8 cellular contexts compared by ENCODE assay signal in the genomic region with DNA sequence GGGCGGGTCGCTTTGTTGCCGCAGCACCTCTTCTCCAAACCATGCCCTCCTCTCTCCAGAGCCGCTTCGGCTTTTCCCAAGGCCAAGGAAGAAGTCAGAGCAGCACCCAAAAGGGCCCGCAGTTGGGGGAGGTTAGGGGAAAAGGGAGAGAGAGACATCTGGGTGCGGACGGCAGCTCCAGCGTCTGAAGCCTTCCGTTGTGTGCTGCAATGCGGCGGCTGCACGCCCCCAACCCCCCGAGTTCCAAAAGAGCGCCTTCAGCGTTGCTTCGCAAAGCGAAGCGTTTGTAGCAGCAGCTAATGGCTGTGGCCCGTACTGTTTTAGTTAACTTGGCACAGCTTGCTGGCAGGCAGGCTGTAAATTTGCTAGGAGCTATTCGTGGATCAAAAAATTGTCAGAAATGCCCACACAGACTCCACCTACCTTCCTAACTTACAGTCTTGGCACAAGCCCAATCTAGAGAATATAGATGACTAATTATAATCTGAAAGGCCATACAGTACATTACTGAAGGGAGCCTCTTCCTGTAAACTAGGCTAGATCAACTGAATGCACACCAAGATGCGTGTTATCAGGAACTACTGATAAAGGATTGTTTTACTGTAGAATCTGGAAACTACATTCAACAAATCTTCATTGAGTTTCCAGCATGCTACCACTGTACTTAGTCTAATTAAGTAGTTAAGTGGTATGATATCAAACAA. TPM values are rescaled to one million over a fixed set of nuclear protein-coding genes. Genes with fewer than 3 reads are reported as not detected.
A peak's percentile ranks its signal among the peaks of the same experiment; 100 is the strongest.
DNase-seq lines count a peak whose midpoint lies in the region; TF ChIP-seq lines count a peak whose summit lies in the region.

No MANE protein-coding gene starts in this region.

- intact Hi-C loops in ascending aorta (cut with DNase I) = loop anchor here (1.0 to 10.0 kb wide), 4 partner anchors 65 to 1262 kb away; partner anchors contain the start of genes FKBP9 and RP9

- H3K9me3 ChIP-seq in ascending aorta = no peaks in the 10 kb centered on the region

- H3K36me3 ChIP-seq in ascending aorta = no peaks in the 10 kb centered on the region

- TF ChIP-seq CTCF in LNCaP clone FGC (IDR thresholded peaks at IDR 0.05; ENCODE audit: control insufficient read depth, extremely low read depth, insufficient read depth) (no peak), ascending aorta (IDR thresholded peaks at IDR 0.05) (no peak)

- peak overlapping the region; percentile 85 to 100 for H3K27ac ChIP-seq in ascending aorta

- DNase-seq in AG08395 (ENCODE audit: low spot score) = peak; percentile 12
- DNase-seq in GM19240 (ENCODE audit: insufficient read length, low spot score) = peak; percentile 1
- DNase-seq in LNCaP clone FGC (ENCODE audit: low read depth) = no peak
- DNase-seq in T-helper 1 cell = peak; percentile 11 to 75 (median 21)
- DNase-seq in ascending aorta (ENCODE audit: low spot score in 2 of 2) = peak in 1 of 2 donors; percentile 69
- DNase-seq in hepatic stellate cell (ENCODE audit: low spot score) = peak; percentile 31
- peak; percentile 67 for DNase-seq in pulmonary artery endothelial cell (ENCODE audit: low read depth, low spot score)
- DNase-seq in globus pallidus (ENCODE audit: low spot score) = no peak

- H3K4me3 ChIP-seq in LNCaP clone FGC (ENCODE audit: low read depth, low read length) = peak overlapping the region; percentile 75
- peak overlapping the region; percentile 96 to 100 for H3K4me3 ChIP-seq in ascending aorta

- no peaks in the 10 kb centered on the region for H3K27me3 ChIP-seq in ascending aorta

- peaks cover 2 to 26% of the 10 kb centered on the region in 2 donors for H3K4me1 ChIP-seq in ascending aorta

RNA-seq across cellular contexts. Expression of gene KBTBD2, which starts 1.1 kb away (rescaled TPM):
- total RNA-seq in ascending aorta (16.1 TPM), pulmonary artery endothelial cell (49.5 and 59.3 TPM in 2 replicates)

Comparison
In these comparisons a context has a peak if more than half of its experiments do, and no peak if none do; other contexts are left out.
1. DNase-seq: peak in AG08395 (single experiment), GM19240 (single experiment), T-helper 1 cell (5 of 5), hepatic stellate cell (single experiment) and pulmonary artery endothelial cell (single experiment); none in LNCaP clone FGC (single experiment) and globus pallidus (single experiment).